In genomic region chr1:30895942-30896660, GRCh38 we compare ENCODE assay signal across 1 cellular context.
TF ChIP-seq lines count a peak whose summit lies in the region.

No MANE protein-coding gene starts in this region.

TF ChIP-seq in WTC11, 78 proteins besides CTCF, POLR2A, EP300 and RAD21 (continued from another document):
- no peak for TF ChIP-seq ZNF263 (CRISPR knock-in tag; IDR thresholded peaks at IDR 0.05; ENCODE audit: low read depth)
- TF ChIP-seq CREM (CRISPR knock-in tag; IDR thresholded peaks at IDR 0.05), result no peak
- TF ChIP-seq CBFB (CRISPR knock-in tag; IDR thresholded peaks at IDR 0.05; ENCODE audit: low read depth), result no peak
- TF ChIP-seq E2F1 (CRISPR knock-in tag; IDR thresholded peaks at IDR 0.05), result no peak
